In genomic region chr17:78214016-78214705, GRCh38 we compare ENCODE assay signal across 2 cellular contexts.
A peak's percentile ranks its signal among the peaks of the same experiment; 100 is the strongest.
TF ChIP-seq lines count a peak whose summit lies in the region.

TSS of gene BIRC5 (plus strand) at chr17:78214253. CDS start at chr17:78214317, 64 bp downstream.

TF ChIP-seq in IMR-90, 13 proteins besides CTCF, POLR2A, EP300 and RAD21:
- TF ChIP-seq RFX5 (IDR thresholded peaks at IDR 0.05; ENCODE audit: low read depth, low read length), result no peak
- TF ChIP-seq CEBPB (IDR thresholded peaks at IDR 0.05; ENCODE audit: low read depth, low read length), result no peak
- no peak for TF ChIP-seq SMC3 (IDR thresholded peaks at IDR 0.05; ENCODE audit: low read depth, low read length)
- TF ChIP-seq CHD1 (IDR thresholded peaks at IDR 0.05; ENCODE audit: low read depth, low read length), result no peak
- TF ChIP-seq USF2 (IDR thresholded peaks at IDR 0.05; ENCODE audit: low read depth, low read length), result no peak
- TF ChIP-seq MAZ (IDR thresholded peaks at IDR 0.05; ENCODE audit: borderline replicate concordance, low read depth, low read length), result peak; percentile 79; the same call in 1 of the 2 replicates
- peak; percentile 100 for TF ChIP-seq MXI1 (IDR thresholded peaks at IDR 0.05; ENCODE audit: borderline replicate concordance, low read depth, low read length)

TF ChIP-seq in endothelial cell of umbilical vein, 7 proteins besides CTCF, POLR2A, EP300 and RAD21:
- peak; percentile 79 for TF ChIP-seq MAX (IDR thresholded peaks at IDR 0.05; ENCODE audit: insufficient read depth, insufficient read length)
- TF ChIP-seq POLR2AphosphoS5 (IDR thresholded peaks at IDR 0.05; ENCODE audit: insufficient read depth, low read depth, low read length), result peak; percentile 89
- TF ChIP-seq MYC (IDR thresholded peaks at IDR 0.05; ENCODE audit: low read depth, low read length), result no peak
- no peak for TF ChIP-seq EZH2 (IDR thresholded peaks at IDR 0.05; ENCODE audit: borderline replicate concordance, low read depth, low read length, severe bottlenecking)
